Comparison of ENCODE assay signal across 16 cellular contexts in the genomic region with DNA sequence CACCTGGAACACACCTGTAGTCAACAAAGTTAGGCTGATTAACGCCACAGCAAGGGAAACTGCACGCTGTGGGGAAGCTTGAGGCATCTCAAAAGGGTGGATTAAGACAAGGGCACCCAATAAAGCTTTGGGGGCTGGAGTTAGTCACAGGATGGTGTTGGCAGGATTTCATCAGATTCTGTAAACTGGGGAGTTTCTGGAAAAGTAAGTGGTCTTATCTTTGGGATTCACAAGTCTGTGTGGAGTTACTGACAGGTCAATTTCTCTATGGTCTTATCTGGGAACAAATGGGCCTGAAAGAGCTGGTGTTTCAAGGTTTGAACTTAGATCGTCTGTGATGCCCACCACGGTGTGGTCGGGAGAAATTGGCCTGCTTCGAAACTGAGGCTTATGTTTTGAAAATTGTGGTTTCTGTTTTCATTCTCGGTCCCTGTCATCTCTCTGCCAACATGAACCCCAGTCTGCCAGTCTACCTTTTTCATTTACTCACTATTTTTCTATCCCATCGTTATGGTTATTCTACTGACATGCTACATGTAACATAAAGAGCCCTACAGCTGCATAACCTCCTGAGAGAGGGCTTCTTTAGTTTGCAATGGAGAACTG. TPM values are rescaled to one million over a fixed set of nuclear protein-coding genes. Genes with fewer than 3 reads are reported as not detected.
A peak's percentile ranks its signal among the peaks of the same experiment; 100 is the strongest.
DNase-seq lines count a peak whose midpoint lies in the region; ATAC-seq and TF ChIP-seq lines count a peak whose summit lies in the region.
"Had no signal": no experiment of that assay in that cellular context is flagged by ENCODE, and none has a peak within 500 bp of the region (broad histone marks: within the 10 kb centered on the region; RNA-seq: fewer than 3 reads in every experiment).

No MANE protein-coding gene starts in this region.

- no peak overlapping the region for H3K9ac ChIP-seq in BLaER1 treated with 17β-estradiol and CSF1 and Interleukin-3, amounts not matched to agents 10 nM and 100 nM
- H3K9ac ChIP-seq: BLaER1, neural progenitor cell had no signal

- no peaks in the 10 kb centered on the region for H3K36me3 ChIP-seq in BLaER1 treated with 17β-estradiol and CSF1 and Interleukin-3, amounts not matched to agents 10 nM and 100 nM
- no peaks in the 10 kb centered on the region for H3K36me3 ChIP-seq in tibial artery
- H3K36me3 ChIP-seq: BLaER1, gastroesophageal sphincter, neural progenitor cell had no signal

- H3K27ac ChIP-seq in BLaER1 treated with 17β-estradiol and CSF1 and Interleukin-3, amounts not matched to agents 10 nM and 100 nM: peak overlapping the region in 6 of 11 experiments; percentile 63 to 83 (median 76); a peak in 10 of 22 replicates
- no peak overlapping the region for H3K27ac ChIP-seq in tibial artery
- H3K27ac ChIP-seq: BLaER1, gastroesophageal sphincter, neural progenitor cell had no signal

- H3K4me2 ChIP-seq in BLaER1 treated with 17β-estradiol and CSF1 and Interleukin-3, amounts not matched to agents 10 nM and 100 nM: peak overlapping the region in 5 of 11 experiments; percentile 55 to 77 (median 63); a peak in 10 of 22 replicates
- H3K4me2 ChIP-seq: BLaER1, neural progenitor cell had no signal

- H4K20me1 ChIP-seq in BLaER1 treated with 17β-estradiol and CSF1 and Interleukin-3, amounts not matched to agents 10 nM and 100 nM: no peaks in the 10 kb centered on the region
- H4K20me1 ChIP-seq: BLaER1 had no signal

- no peak overlapping the region; a peak in 1 of 20 replicates for H3K4me3 ChIP-seq in BLaER1 treated with 17β-estradiol and CSF1 and Interleukin-3, amounts not matched to agents 10 nM and 100 nM
- H3K4me3 ChIP-seq in choroid plexus epithelial cell (ENCODE audit: low read depth, low read length): no peak overlapping the region
- no peak overlapping the region for H3K4me3 ChIP-seq in tibial artery
- H3K4me3 ChIP-seq: BLaER1, gastroesophageal sphincter, neural progenitor cell had no signal

- intact Hi-C loops in tibial artery (cut with DNase I; ENCODE audit: low total_unique reads): no loop called here

- peak; percentile 68 for ATAC-seq in GM18511 (IDR thresholded peaks at IDR 0.05; ENCODE audit: unreplicated experiment)
- ATAC-seq: gastroesophageal sphincter had no signal

- DNase-seq in M059J (ENCODE audit: low read depth) (peak; percentile 55), choroid plexus epithelial cell (ENCODE audit: low read depth) (peak; percentile 17), NCI-H128 (lab: John Stamatoyannopoulos, UW; ENCODE audit: unreplicated experiment) (no peak), tibial artery (no peak), HT-29 (ENCODE audit: low spot score) (no peak), globus pallidus (ENCODE audit: low spot score) (no peak)
- DNase-seq: activated B cell treated with CpG ODN at 0.5 μM for 24 hours; activated naive CD4-positive, alpha-beta T cell treated with Interleukin-2 at 50 U/mL for 16 hours; left cardiac atrium; NCI-H510A treated with DMSO at 0.1 percent for 48 hours; stimulated activated CD4-positive, alpha-beta T cell treated with anti-CD3 and anti-CD28 coated beads, Interleukin-12 subunit alpha, Interleukin-12 subunit beta, amount 100 ng/mL, for 4 hours had no signal

- H3K4me1 ChIP-seq in BLaER1 treated with 17β-estradiol and CSF1 and Interleukin-3, amounts not matched to agents 10 nM and 100 nM: peaks cover 0 to 91% (median 37%) of the 10 kb centered on the region in 10 experiments; a peak in 12 of 20 replicates
- no peaks in the 10 kb centered on the region for H3K4me1 ChIP-seq in tibial artery
- H3K4me1 ChIP-seq: BLaER1, gastroesophageal sphincter, neural progenitor cell had no signal

- 0 out of 22 replicates have a peak, but pooled peaks cover 0 to 5% (median 0%) of the 10 kb centered on the region in 11 experiments for H3K9me3 ChIP-seq in BLaER1 treated with 17β-estradiol and CSF1 and Interleukin-3, amounts not matched to agents 10 nM and 100 nM (replicated peaks in 1 of 11)
- no peaks in the 10 kb centered on the region for H3K9me3 ChIP-seq in tibial artery
- H3K9me3 ChIP-seq: BLaER1, gastroesophageal sphincter had no signal

- no peaks in the 10 kb centered on the region for H3K27me3 ChIP-seq in BLaER1 treated with 17β-estradiol and CSF1 and Interleukin-3, amounts not matched to agents 10 nM and 100 nM
- H3K27me3 ChIP-seq in tibial artery: no peaks in the 10 kb centered on the region
- H3K27me3 ChIP-seq: BLaER1, gastroesophageal sphincter, neural progenitor cell had no signal

- no peak for TF ChIP-seq CTCF in choroid plexus epithelial cell (conservative IDR thresholded peaks at IDR 0.05; ENCODE audit: low read depth, low read length)
- TF ChIP-seq CTCF in tibial artery (IDR thresholded peaks at IDR 0.05): no peak

RNA-seq across cellular contexts. Expression of gene AOAH, which starts 23.8 kb away (rescaled TPM):
- total RNA-seq in M059J (2014; rRNA removed; shearing (Covaris generic)): 2.6 and 3.0 TPM in 2 replicates
- total RNA-seq in HT-29 (2014; rRNA removed; shearing (Covaris generic)): not detected in 2 replicates

Comparison
In these comparisons a context has a peak if more than half of its experiments do, and no peak if none do; other contexts are left out.
1. H3K27ac ChIP-seq: peak in BLaER1 treated with 17β-estradiol and CSF1 and Interleukin-3, amounts not matched to agents 10 nM and 100 nM (6 of 11); none in tibial artery (0 of 2).
2. DNase-seq: peak in M059J (single experiment) and choroid plexus epithelial cell (single experiment); none in NCI-H128 (single experiment), tibial artery (0 of 2), HT-29 (single experiment) and globus pallidus (single experiment).